ENCODE assay signal across 13 cellular contexts in genomic region chr2:46241344-46241743, GRCh38. TPM values are rescaled to one million over a fixed set of nuclear protein-coding genes. Genes with fewer than 3 reads are reported as not detected.
DNase-seq lines count a peak whose midpoint lies in the region; ATAC-seq and TF ChIP-seq lines count a peak whose summit lies in the region.
"Had no signal": no experiment of that assay in that cellular context is flagged by ENCODE, and none has a peak within 500 bp of the region (broad histone marks: within the 10 kb centered on the region; RNA-seq: fewer than 3 reads in every experiment).

No MANE protein-coding gene starts in this region.

- H3K27ac ChIP-seq in naive thymus-derived CD4-positive, alpha-beta T cell (ENCODE audit: low read depth, low read length) = no peak overlapping the region
- H3K27ac ChIP-seq in GM23338 (ENCODE audit: low read depth) = no peak overlapping the region
- H3K27ac ChIP-seq: colonic mucosa had no signal

- H3F3A ChIP-seq in GM23338 (replicated peaks; ENCODE audit: low read depth) = no peaks in the 10 kb centered on the region

- no peak for TF ChIP-seq CTCF in GM23338 (conservative IDR thresholded peaks at IDR 0.05; ENCODE audit: low read depth in 2 of 2)

- H3K27ac Mint-ChIP-seq in activated T-helper 1 cell treated with anti-CD3 and anti-CD28 coated beads, Interleukin-12 subunit alpha, Interleukin-12 subunit beta, Interleukin-2, Interleukin-4 antibody, amounts not matched to agents 30 ng/mL and 10 ng/mL and 1 ng/mL, durations not matched to agents 14 hours and 24 hours and 36 hours = peak overlapping the region; percentile 20
- H3K27ac Mint-ChIP-seq in naive thymus-derived CD4-positive, alpha-beta T cell = peak overlapping the region in 4 of 9 donors; percentile 9 to 86 (median 44)
- no peak overlapping the region for H3K27ac Mint-ChIP-seq in GM23338
- H3K27ac Mint-ChIP-seq: H9 had no signal

- H2AFZ ChIP-seq in GM23338 = no peak overlapping the region

- H3K4me3 ChIP-seq in naive thymus-derived CD4-positive, alpha-beta T cell (ENCODE audit: low read length) = no peak overlapping the region
- H3K4me3 ChIP-seq in GM23338 = no peak overlapping the region
- H3K4me3 ChIP-seq: colonic mucosa had no signal

- H3K27me3 ChIP-seq in naive thymus-derived CD4-positive, alpha-beta T cell (ENCODE audit: control insufficient read depth in 2 of 2, insufficient read depth in 2 of 2, low read length in 2 of 2) = no peaks in the 10 kb centered on the region
- H3K27me3 ChIP-seq in GM23338 (ENCODE audit: insufficient read depth) = no peaks in the 10 kb centered on the region
- H3K27me3 ChIP-seq: colonic mucosa had no signal

- peaks cover 4% of the 10 kb centered on the region for H3K27me3 Mint-ChIP-seq in activated T-helper 1 cell treated with anti-CD3 and anti-CD28 coated beads, Interleukin-12 subunit alpha, Interleukin-12 subunit beta, Interleukin-2, Interleukin-4 antibody, amounts not matched to agents 30 ng/mL and 10 ng/mL and 1 ng/mL, durations not matched to agents 14 hours and 24 hours and 36 hours (ENCODE audit: insufficient read depth)
- peaks cover 0 to 12% (median 0%) of the 10 kb centered on the region in 5 donors for H3K27me3 Mint-ChIP-seq in naive thymus-derived CD4-positive, alpha-beta T cell
- H3K27me3 Mint-ChIP-seq in GM23338 (ENCODE audit: insufficient read depth, low read depth, poor library complexity) = peaks cover 3% of the 10 kb centered on the region

- DNase-seq in NOMO-1 treated with DMSO at 0.1 percent for 48 hours (lab: John Stamatoyannopoulos, UW; ENCODE audit: unreplicated experiment) = peak; percentile 28
- DNase-seq in NOMO-1 treated with dmso at 0.1 percent for 144 hours (lab: John Stamatoyannopoulos, UW; ENCODE audit: unreplicated experiment) = no peak
- DNase-seq in NCI-H2029 treated with DMSO at 0.1 percent for 48 hours (lab: John Stamatoyannopoulos, UW) = peak; percentile 84
- no peak for DNase-seq in activated T-helper 1 cell treated with anti-CD3 and anti-CD28 coated beads, Interleukin-12 subunit alpha, Interleukin-12 subunit beta, Interleukin-2, Interleukin-4 antibody, amounts not matched to agents 30 ng/mL and 10 ng/mL and 1 ng/mL, durations not matched to agents 14 hours and 24 hours and 36 hours (ENCODE audit: low spot score)
- DNase-seq in naive thymus-derived CD4-positive, alpha-beta T cell = no peak
- no peak for DNase-seq in GF-D8 (lab: John Stamatoyannopoulos, UW)
- no peak for DNase-seq in GM23338 (ENCODE audit: low spot score)
- DNase-seq: activated CD4-positive, alpha-beta T cell treated with anti-CD3 and anti-CD28 coated beads, Interleukin-2, amount 50 U/mL, for 1 hour; colonic mucosa; H9; stimulated activated CD4-positive, alpha-beta T cell treated with anti-CD3 and anti-CD28 coated beads, Interleukin-4, amount 100 ng/mL, for 4 hours; substantia nigra had no signal

- H3K4me2 ChIP-seq in GM23338 = no peak overlapping the region

- 0 out of 2 replicates have a peak, but pooled peaks cover 4% of the 10 kb centered on the region for H3K9me2 ChIP-seq in GM23338 (ENCODE audit: insufficient read depth)

- no peaks in the 10 kb centered on the region for H3K79me2 ChIP-seq in GM23338 (replicated peaks; ENCODE audit: insufficient read depth)

- H3K36me3 Mint-ChIP-seq in activated T-helper 1 cell treated with anti-CD3 and anti-CD28 coated beads, Interleukin-12 subunit alpha, Interleukin-12 subunit beta, Interleukin-2, Interleukin-4 antibody, amounts not matched to agents 30 ng/mL and 10 ng/mL and 1 ng/mL, durations not matched to agents 14 hours and 24 hours and 36 hours (ENCODE audit: low read depth) = peaks cover 12% of the 10 kb centered on the region
- H3K36me3 Mint-ChIP-seq in naive thymus-derived CD4-positive, alpha-beta T cell = peaks cover 0 to 11% (median 0%) of the 10 kb centered on the region in 5 donors
- H3K36me3 Mint-ChIP-seq in GM23338 (ENCODE audit: low read depth) = no peaks in the 10 kb centered on the region

- CTCF ChIA-PET in naive thymus-derived CD4-positive, alpha-beta T cell (lab: Charles Lee) = interaction anchor here (1.1 kb wide), 1 partner anchor 9 kb away, joined by 3 read pairs; no protein-coding TSS in a partner anchor

- H3K9me3 Mint-ChIP-seq in activated T-helper 1 cell treated with anti-CD3 and anti-CD28 coated beads, Interleukin-12 subunit alpha, Interleukin-12 subunit beta, Interleukin-2, Interleukin-4 antibody, amounts not matched to agents 30 ng/mL and 10 ng/mL and 1 ng/mL, durations not matched to agents 14 hours and 24 hours and 36 hours = peaks cover 6% of the 10 kb centered on the region
- peaks cover 0 to 7% (median 0%) of the 10 kb centered on the region in 11 donors for H3K9me3 Mint-ChIP-seq in naive thymus-derived CD4-positive, alpha-beta T cell
- no peaks in the 10 kb centered on the region; the same call in 2 of the 3 replicates for H3K9me3 Mint-ChIP-seq in GM23338
- H3K9me3 Mint-ChIP-seq: H9 had no signal

- intact Hi-C loops in activated T-helper 1 cell treated with anti-CD3 and anti-CD28 coated beads, Interleukin-12 subunit alpha, Interleukin-12 subunit beta, Interleukin-2, Interleukin-4 antibody, amounts not matched to agents 30 ng/mL and 10 ng/mL and 1 ng/mL, durations not matched to agents 14 hours and 24 hours and 36 hours (cut with micrococcal nuclease) = no loop called here
- intact Hi-C loops in naive thymus-derived CD4-positive, alpha-beta T cell (cut with micrococcal nuclease) = no loop called here

- no peak overlapping the region for H3K4me3 Mint-ChIP-seq in activated T-helper 1 cell treated with anti-CD3 and anti-CD28 coated beads, Interleukin-12 subunit alpha, Interleukin-12 subunit beta, Interleukin-2, Interleukin-4 antibody, amounts not matched to agents 30 ng/mL and 10 ng/mL and 1 ng/mL, durations not matched to agents 14 hours and 24 hours and 36 hours
- no peak overlapping the region for H3K4me3 Mint-ChIP-seq in naive thymus-derived CD4-positive, alpha-beta T cell
- no peak overlapping the region for H3K4me3 Mint-ChIP-seq in GM23338
- H3K4me3 Mint-ChIP-seq: H9 had no signal

- H3K4me1 Mint-ChIP-seq in activated T-helper 1 cell treated with anti-CD3 and anti-CD28 coated beads, Interleukin-12 subunit alpha, Interleukin-12 subunit beta, Interleukin-2, Interleukin-4 antibody, amounts not matched to agents 30 ng/mL and 10 ng/mL and 1 ng/mL, durations not matched to agents 14 hours and 24 hours and 36 hours (ENCODE audit: low read depth) = peaks cover 46% of the 10 kb centered on the region
- H3K4me1 Mint-ChIP-seq in naive thymus-derived CD4-positive, alpha-beta T cell = peaks cover 15 to 46% (median 38%) of the 10 kb centered on the region in 7 donors
- H3K4me1 Mint-ChIP-seq in GM23338 = peaks cover 5% of the 10 kb centered on the region; the same call in 2 of the 3 replicates

- peaks cover 17 to 19% of the 10 kb centered on the region in 2 donors for H3K4me1 ChIP-seq in naive thymus-derived CD4-positive, alpha-beta T cell (ENCODE audit: control insufficient read depth in 2 of 2, insufficient read depth in 2 of 2, low read length in 2 of 2)
- H3K4me1 ChIP-seq in GM23338 (ENCODE audit: insufficient read depth) = no peaks in the 10 kb centered on the region
- H3K4me1 ChIP-seq: colonic mucosa had no signal

- H4K20me1 ChIP-seq in GM23338 (replicated peaks; ENCODE audit: insufficient read depth) = no peaks in the 10 kb centered on the region

- peak; percentile 36 for ATAC-seq in naive thymus-derived CD4-positive, alpha-beta T cell
- ATAC-seq in GM23338 (no peak; the same call in 2 of the 3 replicates), HG02938 (IDR thresholded peaks at IDR 0.05; ENCODE audit: unreplicated experiment) (no peak)

- POLR2A ChIA-PET in naive thymus-derived CD4-positive, alpha-beta T cell (lab: Charles Lee) = no interaction called here

- no peaks in the 10 kb centered on the region for H3K36me3 ChIP-seq in naive thymus-derived CD4-positive, alpha-beta T cell (ENCODE audit: control insufficient read depth in 2 of 3, insufficient read depth in 3 of 3, low read length in 3 of 3)
- H3K36me3 ChIP-seq in GM23338 (ENCODE audit: insufficient read depth) = no peaks in the 10 kb centered on the region
- H3K36me3 ChIP-seq: colonic mucosa had no signal

- H3K9me3 ChIP-seq in naive thymus-derived CD4-positive, alpha-beta T cell (ENCODE audit: control insufficient read depth in 2 of 3, low read length in 3 of 3) = no peaks in the 10 kb centered on the region
- H3K9me3 ChIP-seq: colonic mucosa had no signal

RNA-seq across cellular contexts. Expression of gene EPAS1, which starts 55.9 kb away (rescaled TPM):
- 13.7 and 22.9 TPM in 2 replicates for total RNA-seq in activated T-helper 1 cell treated with anti-CD3 and anti-CD28 coated beads, Interleukin-12 subunit alpha, Interleukin-12 subunit beta, Interleukin-2, Interleukin-4 antibody, amounts not matched to agents 30 ng/mL and 10 ng/mL and 1 ng/mL, durations not matched to agents 14 hours and 24 hours and 36 hours
- 10 to 100 TPM in 2 of 5 experiments, 1 to 10 TPM in 3; 1.6 to 17.0 (median 6.4) TPM for total RNA-seq in naive thymus-derived CD4-positive, alpha-beta T cell
- polyA plus RNA-seq in naive thymus-derived CD4-positive, alpha-beta T cell = under 1 TPM in 1 of 2 donors, not detected in 1; 0.18 TPM
- 5.4 and 5.7 TPM in 2 replicates for total RNA-seq in GM23338 (2014; rRNA removed; shearing (Covaris generic))
- 0.52 and 0.68 TPM in 2 replicates for polyA plus RNA-seq in GM23338 (2016; fragmentation: Nextera tagmentation; extraction: Ambion mirVana)

Comparison
In these comparisons a context has a peak if more than half of its experiments do, and no peak if none do; other contexts are left out.
1. DNase-seq: peak in NOMO-1 treated with DMSO at 0.1 percent for 48 hours (single experiment) and NCI-H2029 treated with DMSO at 0.1 percent for 48 hours (single experiment); none in NOMO-1 treated with dmso at 0.1 percent for 144 hours (single experiment), activated T-helper 1 cell treated with anti-CD3 and anti-CD28 coated beads, Interleukin-12 subunit alpha, Interleukin-12 subunit beta, Interleukin-2, Interleukin-4 antibody, amounts not matched to agents 30 ng/mL and 10 ng/mL and 1 ng/mL, durations not matched to agents 14 hours and 24 hours and 36 hours (single experiment), naive thymus-derived CD4-positive, alpha-beta T cell (0 of 9), GF-D8 (single experiment) and GM23338 (single experiment).